In genomic region chr1:18160290-18160942, GRCh38 we compare ENCODE assay signal across 18 cellular contexts. TPM values are rescaled to one million over a fixed set of nuclear protein-coding genes. Genes with fewer than 3 reads are reported as not detected.
DNase-seq lines count a peak whose midpoint lies in the region; ATAC-seq and TF ChIP-seq lines count a peak whose summit lies in the region.
"Had no signal": no experiment of that assay in that cellular context is flagged by ENCODE, and none has a peak within 500 bp of the region (broad histone marks: within the 10 kb centered on the region; RNA-seq: fewer than 3 reads in every experiment).

No MANE protein-coding gene starts in this region.

- H3K4me1 ChIP-seq in mucosa of descending colon (ENCODE audit: low read depth) = peaks cover 7% of the 10 kb centered on the region
- H3K4me1 ChIP-seq in tibial artery = no peaks in the 10 kb centered on the region

- H3K27ac ChIP-seq in tibial artery = no peak overlapping the region
- H3K27ac ChIP-seq: cardiac muscle cell, GM23248 had no signal

- TF ChIP-seq CTCF in mucosa of descending colon (IDR thresholded peaks at IDR 0.05) (no peak), tibial artery (IDR thresholded peaks at IDR 0.05) (no peak)

- peaks cover 0 to 63% of the 10 kb centered on the region in 2 donors for H3K27me3 ChIP-seq in tibial artery
- H3K27me3 ChIP-seq: cardiac muscle cell had no signal

- POLR2A ChIA-PET in activated CD8-positive, alpha-beta T cell treated with anti-CD3 and anti-CD28 coated beads, Interleukin-2, amount 10 ng/mL, durations not matched to agents 7 days and 5 days (lab: Charles Lee) = no interaction called here

- H3K27ac Mint-ChIP-seq in activated CD8-positive, alpha-beta T cell treated with anti-CD3 and anti-CD28 coated beads, Interleukin-2, amount 10 ng/mL, durations not matched to agents 7 days and 5 days = no peak overlapping the region
- no peak overlapping the region for H3K27ac Mint-ChIP-seq in activated naive CD4-positive, alpha-beta T cell treated with anti-CD3 and anti-CD28 coated beads, Interleukin-2, amount 50 U/mL, for 72 hours
- H3K27ac Mint-ChIP-seq: CD4-positive, alpha-beta T cell had no signal

- ATAC-seq in Right ventricle myocardium inferior (peak; percentile 84), mucosa of descending colon (peak; percentile 90), GM19324 (IDR thresholded peaks at IDR 0.05; ENCODE audit: low FRiP score, unreplicated experiment) (no peak)
- ATAC-seq in activated CD8-positive, alpha-beta T cell treated with anti-CD3 and anti-CD28 coated beads, Interleukin-2, amount 10 ng/mL, durations not matched to agents 7 days and 5 days = no peak
- no peak for ATAC-seq in activated naive CD4-positive, alpha-beta T cell treated with anti-CD3 and anti-CD28 coated beads, Interleukin-2, amount 50 U/mL, for 72 hours

- intact Hi-C loops in Right ventricle myocardium inferior (cut with DNase I) (no loop called here), mucosa of descending colon (cut with DNase I, micrococcal nuclease) (no loop called here), tibial artery (cut with DNase I; ENCODE audit: low total_unique reads) (no loop called here)

- H3K27me3 Mint-ChIP-seq in activated CD8-positive, alpha-beta T cell treated with anti-CD3 and anti-CD28 coated beads, Interleukin-2, amount 10 ng/mL, durations not matched to agents 7 days and 5 days (ENCODE audit: low read depth) = no peaks in the 10 kb centered on the region

- H3K9me3 ChIP-seq in mucosa of descending colon = no peaks in the 10 kb centered on the region
- no peaks in the 10 kb centered on the region for H3K9me3 ChIP-seq in tibial artery

- H3K36me3 Mint-ChIP-seq in activated CD8-positive, alpha-beta T cell treated with anti-CD3 and anti-CD28 coated beads, Interleukin-2, amount 10 ng/mL, durations not matched to agents 7 days and 5 days (ENCODE audit: low read depth) = no peaks in the 10 kb centered on the region
- no peaks in the 10 kb centered on the region for H3K36me3 Mint-ChIP-seq in activated naive CD4-positive, alpha-beta T cell treated with anti-CD3 and anti-CD28 coated beads, Interleukin-2, amount 50 U/mL, for 72 hours

- CTCF ChIA-PET in activated CD8-positive, alpha-beta T cell treated with anti-CD3 and anti-CD28 coated beads, Interleukin-2, amount 10 ng/mL, durations not matched to agents 7 days and 5 days (lab: Charles Lee) = no interaction called here

- no peak overlapping the region for H3K4me3 ChIP-seq in mucosa of descending colon
- no peak overlapping the region for H3K4me3 ChIP-seq in tibial artery
- H3K4me3 ChIP-seq: cardiac muscle cell, GM23248 had no signal

- H3K36me3 ChIP-seq in mucosa of descending colon (ENCODE audit: low read depth) = no peaks in the 10 kb centered on the region
- no peaks in the 10 kb centered on the region for H3K36me3 ChIP-seq in tibial artery
- H3K36me3 ChIP-seq: cardiac muscle cell had no signal

- DNase-seq in SKM-1 treated with dmso at 0.1 percent for 144 hours (lab: John Stamatoyannopoulos, UW; ENCODE audit: unreplicated experiment) = peak; percentile 3
- DNase-seq in Right ventricle myocardium inferior (ENCODE audit: missing footprints) = peak; percentile 78
- peak in 2 of 3 donors; percentile 54 to 78 for DNase-seq in mucosa of descending colon
- peak; percentile 74 to 78 for DNase-seq in tibial artery
- no peak for DNase-seq in activated CD8-positive, alpha-beta T cell treated with anti-CD3 and anti-CD28 coated beads, Interleukin-2, amount 10 ng/mL, durations not matched to agents 7 days and 5 days
- no peak for DNase-seq in activated naive CD4-positive, alpha-beta T cell treated with anti-CD3 and anti-CD28 coated beads, Interleukin-2, amount 50 U/mL, for 72 hours (ENCODE audit: low spot score in 2 of 2)
- no peak for DNase-seq in NCI-H1436 treated with DMSO at 0.1 percent for 48 hours (lab: John Stamatoyannopoulos, UW)
- DNase-seq: activated gamma-delta T cell; CD4-positive, alpha-beta T cell; GM23248; NCI-H1930; NCI-H82; stimulated activated CD4-positive, alpha-beta T cell treated with anti-CD3 and anti-CD28 coated beads, Interleukin-4, amount 100 ng/mL, for 4 hours; stimulated activated naive CD4-positive, alpha-beta T cell had no signal

- no peaks in the 10 kb centered on the region for H3K9me3 Mint-ChIP-seq in activated CD8-positive, alpha-beta T cell treated with anti-CD3 and anti-CD28 coated beads, Interleukin-2, amount 10 ng/mL, durations not matched to agents 7 days and 5 days (ENCODE audit: insufficient read depth)
- H3K9me3 Mint-ChIP-seq in activated naive CD4-positive, alpha-beta T cell treated with anti-CD3 and anti-CD28 coated beads, Interleukin-2, amount 50 U/mL, for 72 hours = no peaks in the 10 kb centered on the region
- H3K9me3 Mint-ChIP-seq: CD4-positive, alpha-beta T cell had no signal

- H3K4me1 Mint-ChIP-seq in activated CD8-positive, alpha-beta T cell treated with anti-CD3 and anti-CD28 coated beads, Interleukin-2, amount 10 ng/mL, durations not matched to agents 7 days and 5 days (ENCODE audit: low read depth) = no peaks in the 10 kb centered on the region

- H3K4me3 Mint-ChIP-seq in activated CD8-positive, alpha-beta T cell treated with anti-CD3 and anti-CD28 coated beads, Interleukin-2, amount 10 ng/mL, durations not matched to agents 7 days and 5 days = no peak overlapping the region
- H3K4me3 Mint-ChIP-seq: CD4-positive, alpha-beta T cell had no signal

RNA-seq across cellular contexts. Expression of gene IGSF21, which starts 52.8 kb away (rescaled TPM):
- total RNA-seq in Right ventricle myocardium inferior (1.6 TPM), mucosa of descending colon (1 to 10 TPM in 1 of 3 donors, under 1 TPM in 2; 0.70 to 1.4 (median 0.96) TPM)
- total RNA-seq in activated CD8-positive, alpha-beta T cell treated with anti-CD3 and anti-CD28 coated beads, Interleukin-2, amount 10 ng/mL, durations not matched to agents 7 days and 5 days = not detected
- total RNA-seq in activated naive CD4-positive, alpha-beta T cell treated with anti-CD3 and anti-CD28 coated beads, Interleukin-2, amount 50 U/mL, for 72 hours = not detected
- total RNA-seq: CD4-positive, alpha-beta T cell; GM23248; pulmonary artery endothelial cell; SK-MEL-5 had no signal

Comparison
In these comparisons a context has a peak if more than half of its experiments do, and no peak if none do; other contexts are left out.
1. DNase-seq: peak in SKM-1 treated with dmso at 0.1 percent for 144 hours (single experiment), Right ventricle myocardium inferior (single experiment), mucosa of descending colon (2 of 3) and tibial artery (2 of 2); none in activated CD8-positive, alpha-beta T cell treated with anti-CD3 and anti-CD28 coated beads, Interleukin-2, amount 10 ng/mL, durations not matched to agents 7 days and 5 days (single experiment), activated naive CD4-positive, alpha-beta T cell treated with anti-CD3 and anti-CD28 coated beads, Interleukin-2, amount 50 U/mL, for 72 hours (0 of 2) and NCI-H1436 treated with DMSO at 0.1 percent for 48 hours (single experiment).
2. ATAC-seq: peak in Right ventricle myocardium inferior (single experiment) and mucosa of descending colon (single experiment); none in activated CD8-positive, alpha-beta T cell treated with anti-CD3 and anti-CD28 coated beads, Interleukin-2, amount 10 ng/mL, durations not matched to agents 7 days and 5 days (single experiment), activated naive CD4-positive, alpha-beta T cell treated with anti-CD3 and anti-CD28 coated beads, Interleukin-2, amount 50 U/mL, for 72 hours (0 of 2) and GM19324 (single experiment).